ENCODE assay signal across 19 cellular contexts in genomic region chr19:29514525-29515232, GRCh38. TPM values are rescaled to one million over a fixed set of nuclear protein-coding genes. Genes with fewer than 3 reads are reported as not detected.
DNase-seq lines count a peak whose midpoint lies in the region; ATAC-seq and TF ChIP-seq lines count a peak whose summit lies in the region.
"Had no signal": no experiment of that assay in that cellular context is flagged by ENCODE, and none has a peak within 500 bp of the region (broad histone marks: within the 10 kb centered on the region; RNA-seq: fewer than 3 reads in every experiment).

No MANE protein-coding gene starts in this region.

- H3K9me3 ChIP-seq in PC-3 (ENCODE audit: low read length): no peaks in the 10 kb centered on the region
- H3K9me3 ChIP-seq: ascending aorta, heart right ventricle, pancreas had no signal

- H3K4me3 ChIP-seq in PC-3 (ENCODE audit: low read length): no peak overlapping the region
- H3K4me3 ChIP-seq: ascending aorta, heart right ventricle, pancreas had no signal

- H3K27ac ChIP-seq in PC-3 (ENCODE audit: low read length): no peak overlapping the region
- H3K27ac ChIP-seq: ascending aorta, heart right ventricle, pancreas had no signal

- peak; percentile 30 for ATAC-seq in activated CD8-positive, alpha-beta memory T cell treated with anti-CD3 and anti-CD28 coated beads, Interleukin-2, amount 10 ng/mL, durations not matched to agents 7 days and 5 days
- peak; percentile 74 to 79 for ATAC-seq in stimulated activated naive B cell treated with anti-CD40 and anti-IgM and Interleukin-4, amounts not matched to agents 10 μg/mL and 1 μg/mL and 100 μg/mL, for 72 hours (replicated peaks)
- ATAC-seq in HG02623 (IDR thresholded peaks at IDR 0.05; ENCODE audit: unreplicated experiment) (no peak), PC-3 (no peak; the same call in 1 of the 2 replicates)
- ATAC-seq: heart right ventricle, left ventricle myocardium superior, pancreas had no signal

- in situ Hi-C loops in ACHN (cut with HindIII; ENCODE audit: low pct_ligation_motif_present, low pct_unique_long_range_greater_than_20kb, low sequenced_read_pairs): no loop called here

- BruUV-seq in PC-3 (replicated peaks; lab: Mats Ljungman, UMichigan): no TSS peak

- no peaks in the 10 kb centered on the region for H3K9me2 ChIP-seq in PC-3 (replicated peaks; ENCODE audit: low read length)

- no peak for DNase-seq in activated CD8-positive, alpha-beta memory T cell treated with anti-CD3 and anti-CD28 coated beads, Interleukin-2, amount 10 ng/mL, durations not matched to agents 7 days and 5 days
- DNase-seq in activated CD8-positive, alpha-beta memory T cell treated with anti-CD3 and anti-CD28 coated beads for 24 hours: no peak
- DNase-seq in NCI-H1694 (lab: John Stamatoyannopoulos, UW): peak; percentile 46
- peak; percentile 13 for DNase-seq in glutamatergic neuron
- DNase-seq in stimulated activated naive B cell treated with anti-CD40 and anti-IgM and Interleukin-4, amounts not matched to agents 10 μg/mL and 1 μg/mL and 100 μg/mL, for 72 hours: no peak
- no peak for DNase-seq in ACHN
- DNase-seq in PC-3: no peak
- DNase-seq: activated gamma-delta T cell; heart right ventricle; immature natural killer cell; left ventricle myocardium superior; NCI-H1436 treated with DMSO at 0.1 percent for 48 hours; NCI-H446 treated with DMSO at 0.1 percent for 48 hours; stimulated activated CD4-positive, alpha-beta T cell treated with anti-CD3 and anti-CD28 coated beads, Interleukin-1b, Interleukin-23, amount 100 ng/mL, for 48 hours had no signal

- no peaks in the 10 kb centered on the region for H3K36me3 ChIP-seq in PC-3 (ENCODE audit: low read depth, low read length)
- H3K36me3 ChIP-seq: ascending aorta, heart right ventricle, pancreas had no signal

- H3K4me2 ChIP-seq in PC-3 (ENCODE audit: low read length): no peak overlapping the region

- no peaks in the 10 kb centered on the region for H3K4me1 ChIP-seq in PC-3 (ENCODE audit: insufficient read depth, low read length)
- H3K4me1 ChIP-seq: ascending aorta, heart right ventricle, pancreas had no signal

- CTCF ChIA-PET in activated CD8-positive, alpha-beta memory T cell treated with anti-CD3 and anti-CD28 coated beads, Interleukin-2, amount 10 ng/mL, durations not matched to agents 7 days and 5 days (lab: Charles Lee): no interaction called here
- CTCF ChIA-PET in PC-3 (lab: Charles Lee): no interaction called here

- H3F3A ChIP-seq in PC-3 (ENCODE audit: low read length, unreplicated experiment): no peaks in the 10 kb centered on the region

- no peaks in the 10 kb centered on the region for H3K27me3 Mint-ChIP-seq in activated CD8-positive, alpha-beta memory T cell treated with anti-CD3 and anti-CD28 coated beads, Interleukin-2, amount 10 ng/mL, durations not matched to agents 7 days and 5 days
- H3K27me3 Mint-ChIP-seq in glutamatergic neuron (ENCODE audit: unreplicated experiment): peaks cover 17% of the 10 kb centered on the region
- peaks cover 30 to 47% of the 10 kb centered on the region in 2 donors for H3K27me3 Mint-ChIP-seq in stimulated activated naive B cell treated with anti-CD40 and anti-IgM and Interleukin-4, amounts not matched to agents 10 μg/mL and 1 μg/mL and 100 μg/mL, for 72 hours

- H3K27ac Mint-ChIP-seq in activated CD8-positive, alpha-beta memory T cell treated with anti-CD3 and anti-CD28 coated beads, Interleukin-2, amount 10 ng/mL, durations not matched to agents 7 days and 5 days: no peak overlapping the region
- no peak overlapping the region for H3K27ac Mint-ChIP-seq in glutamatergic neuron (ENCODE audit: unreplicated experiment)
- H3K27ac Mint-ChIP-seq in stimulated activated naive B cell treated with anti-CD40 and anti-IgM and Interleukin-4, amounts not matched to agents 10 μg/mL and 1 μg/mL and 100 μg/mL, for 72 hours: no peak overlapping the region
- H3K27ac Mint-ChIP-seq: immature natural killer cell had no signal

- no peak overlapping the region for H3K4me3 Mint-ChIP-seq in activated CD8-positive, alpha-beta memory T cell treated with anti-CD3 and anti-CD28 coated beads, Interleukin-2, amount 10 ng/mL, durations not matched to agents 7 days and 5 days
- no peak overlapping the region for H3K4me3 Mint-ChIP-seq in glutamatergic neuron (ENCODE audit: unreplicated experiment)
- no peak overlapping the region for H3K4me3 Mint-ChIP-seq in stimulated activated naive B cell treated with anti-CD40 and anti-IgM and Interleukin-4, amounts not matched to agents 10 μg/mL and 1 μg/mL and 100 μg/mL, for 72 hours
- H3K4me3 Mint-ChIP-seq: immature natural killer cell had no signal

- no peak overlapping the region for H3K9ac ChIP-seq in PC-3 (ENCODE audit: low read length)

- intact Hi-C loops in PC-3 (cut with micrococcal nuclease): no loop called here

- H3K36me3 Mint-ChIP-seq in activated CD8-positive, alpha-beta memory T cell treated with anti-CD3 and anti-CD28 coated beads, Interleukin-2, amount 10 ng/mL, durations not matched to agents 7 days and 5 days: no peaks in the 10 kb centered on the region
- no peaks in the 10 kb centered on the region for H3K36me3 Mint-ChIP-seq in glutamatergic neuron (ENCODE audit: unreplicated experiment)
- H3K36me3 Mint-ChIP-seq in stimulated activated naive B cell treated with anti-CD40 and anti-IgM and Interleukin-4, amounts not matched to agents 10 μg/mL and 1 μg/mL and 100 μg/mL, for 72 hours: peaks cover 0 to 1% of the 10 kb centered on the region in 2 donors
- H3K36me3 Mint-ChIP-seq: immature natural killer cell had no signal

- H3K27me3 ChIP-seq in PC-3 (ENCODE audit: low read length): no peaks in the 10 kb centered on the region
- H3K27me3 ChIP-seq: ascending aorta, pancreas had no signal

- H3K9me3 Mint-ChIP-seq in activated CD8-positive, alpha-beta memory T cell treated with anti-CD3 and anti-CD28 coated beads, Interleukin-2, amount 10 ng/mL, durations not matched to agents 7 days and 5 days (ENCODE audit: low read depth): no peaks in the 10 kb centered on the region
- H3K9me3 Mint-ChIP-seq in glutamatergic neuron (ENCODE audit: unreplicated experiment): peaks cover 6% of the 10 kb centered on the region
- H3K9me3 Mint-ChIP-seq in stimulated activated naive B cell treated with anti-CD40 and anti-IgM and Interleukin-4, amounts not matched to agents 10 μg/mL and 1 μg/mL and 100 μg/mL, for 72 hours: peaks cover 3 to 14% of the 10 kb centered on the region in 2 donors
- H3K9me3 Mint-ChIP-seq: immature natural killer cell had no signal

- no peaks in the 10 kb centered on the region for H4K20me1 ChIP-seq in PC-3 (ENCODE audit: low read length)

- H2AFZ ChIP-seq in PC-3 (ENCODE audit: low read length): no peak overlapping the region

- TF ChIP-seq CTCF in glutamatergic neuron (IDR thresholded peaks at IDR 0.05; ENCODE audit: partially characterized antibody, unreplicated experiment) (no peak), PC-3 (conservative IDR thresholded peaks at IDR 0.05; ENCODE audit: low read depth, low read length) (no peak)

- no peaks in the 10 kb centered on the region for H3K4me1 Mint-ChIP-seq in activated CD8-positive, alpha-beta memory T cell treated with anti-CD3 and anti-CD28 coated beads, Interleukin-2, amount 10 ng/mL, durations not matched to agents 7 days and 5 days
- H3K4me1 Mint-ChIP-seq in glutamatergic neuron (ENCODE audit: low read depth, unreplicated experiment): no peaks in the 10 kb centered on the region
- H3K4me1 Mint-ChIP-seq in stimulated activated naive B cell treated with anti-CD40 and anti-IgM and Interleukin-4, amounts not matched to agents 10 μg/mL and 1 μg/mL and 100 μg/mL, for 72 hours: no peaks in the 10 kb centered on the region
- H3K4me1 Mint-ChIP-seq: immature natural killer cell had no signal

- H3K79me2 ChIP-seq in PC-3 (ENCODE audit: low read length): no peaks in the 10 kb centered on the region

- POLR2A ChIA-PET in PC-3 (lab: Charles Lee; ENCODE audit: unreplicated experiment): no interaction called here

RNA-seq across cellular contexts. Expression of gene VSTM2B, which starts 11.1 kb away (rescaled TPM):
- not detected for total RNA-seq in activated CD8-positive, alpha-beta memory T cell treated with anti-CD3 and anti-CD28 coated beads, Interleukin-2, amount 10 ng/mL, durations not matched to agents 7 days and 5 days
- total RNA-seq in glutamatergic neuron (ENCODE audit: unreplicated experiment) (16.6 TPM), PC-3 (2014; rRNA removed) (not detected in 2 replicates)
- total RNA-seq: ascending aorta, heart right ventricle, left ventricle myocardium superior, pancreas, Right ventricle myocardium superior, urinary bladder had no signal

Comparison
In these comparisons a context has a peak if more than half of its experiments do, and no peak if none do; other contexts are left out.
1. ATAC-seq: peak in activated CD8-positive, alpha-beta memory T cell treated with anti-CD3 and anti-CD28 coated beads, Interleukin-2, amount 10 ng/mL, durations not matched to agents 7 days and 5 days (single experiment) and stimulated activated naive B cell treated with anti-CD40 and anti-IgM and Interleukin-4, amounts not matched to agents 10 μg/mL and 1 μg/mL and 100 μg/mL, for 72 hours (2 of 2); none in HG02623 (single experiment) and PC-3 (single experiment).
2. DNase-seq: peak in NCI-H1694 (single experiment) and glutamatergic neuron (single experiment); none in activated CD8-positive, alpha-beta memory T cell treated with anti-CD3 and anti-CD28 coated beads, Interleukin-2, amount 10 ng/mL, durations not matched to agents 7 days and 5 days (single experiment), activated CD8-positive, alpha-beta memory T cell treated with anti-CD3 and anti-CD28 coated beads for 24 hours (single experiment), stimulated activated naive B cell treated with anti-CD40 and anti-IgM and Interleukin-4, amounts not matched to agents 10 μg/mL and 1 μg/mL and 100 μg/mL, for 72 hours (single experiment), ACHN (single experiment) and PC-3 (single experiment).
3. RNA of gene VSTM2B, which starts 11.1 kb away (total RNA-seq): 16.6 TPM in glutamatergic neuron (single experiment); not detected in activated CD8-positive, alpha-beta memory T cell treated with anti-CD3 and anti-CD28 coated beads, Interleukin-2, amount 10 ng/mL, durations not matched to agents 7 days and 5 days and not detected in PC-3; every median in the first group is over 10 times any median in the second.